10 cellular contexts compared by ENCODE assay signal in the genomic region with DNA sequence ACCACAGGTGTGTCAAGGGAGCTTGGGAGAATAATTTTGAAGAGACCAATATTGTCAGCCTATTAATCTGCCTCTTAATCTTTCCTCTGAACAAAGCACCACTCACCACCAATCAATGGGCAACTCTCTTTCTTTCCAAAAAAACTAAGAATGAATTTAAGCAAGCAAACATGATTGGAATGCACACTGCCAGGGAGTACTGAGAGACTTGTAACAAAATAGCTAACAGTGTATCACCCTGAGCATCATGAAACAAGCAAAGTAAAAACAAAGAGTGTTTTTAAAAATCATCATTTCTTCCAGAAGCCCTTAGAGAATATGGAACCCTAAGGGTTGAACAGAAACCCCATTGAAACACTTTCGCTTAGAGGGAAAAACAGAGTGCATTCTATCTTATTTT.
DNase-seq lines count a peak whose midpoint lies in the region; FAIRE-seq and TF ChIP-seq lines count a peak whose summit lies in the region.
"Had no signal": no experiment of that assay in that cellular context is flagged by ENCODE, and none has a peak within 500 bp of the region (broad histone marks: within the 10 kb centered on the region; RNA-seq: fewer than 3 reads in every experiment).

No MANE protein-coding gene starts in this region.

- no peak for FAIRE-seq in D721Med (lab: Jason Lieb, UNC)

- H3K4me1 ChIP-seq in adipocyte (ENCODE audit: control insufficient read depth, insufficient read depth, low read length) = peaks cover 19% of the 10 kb centered on the region
- peaks cover 16% of the 10 kb centered on the region for H3K4me1 ChIP-seq in A673 (ENCODE audit: insufficient read depth, low read length, poor library complexity, severe bottlenecking)
- H3K4me1 ChIP-seq: BLaER1 treated with 17β-estradiol and CSF1 and Interleukin-3, amounts not matched to agents 10 nM and 100 nM had no signal

- POLR2A ChIA-PET in A673 (lab: Charles Lee; ENCODE audit: low non-redundant PET) = no interaction called here

- CTCF ChIA-PET in A673 (lab: Charles Lee) = interaction anchor here (0.6 kb wide), 1 partner anchor 806 kb away, joined by 5 read pairs; no protein-coding TSS in a partner anchor

- DNase-seq in EL = peak; percentile 14
- DNase-seq in adipocyte (ENCODE audit: low read depth) = peak; percentile 45
- DNase-seq in fibroblast of the aortic adventitia (ENCODE audit: low read depth) = peak; percentile 35
- DNase-seq in NCI-H524 (lab: John Stamatoyannopoulos, UW) = no peak
- DNase-seq in D721Med (ENCODE audit: insufficient read length, low spot score) = no peak
- no peak for DNase-seq in A673 (ENCODE audit: low spot score)
- DNase-seq in RPMI8226 = no peak
- DNase-seq: H9, NCI-H187 had no signal

- TF ChIP-seq CTCF in fibroblast of the aortic adventitia (IDR thresholded peaks at IDR 0.05; ENCODE audit: insufficient read depth, low read length) = no peak
- no peak for TF ChIP-seq CTCF in D721Med (IDR thresholded peaks at IDR 0.05; ENCODE audit: insufficient read depth, missing control alignments)
- no peak for TF ChIP-seq CTCF in A673 (conservative IDR thresholded peaks at IDR 0.05; ENCODE audit: low read depth, low read length)

- H3K4me3 ChIP-seq in adipocyte (ENCODE audit: low read length) (no peak overlapping the region), fibroblast of the aortic adventitia (ENCODE audit: low read depth, low read length) (no peak overlapping the region), A673 (ENCODE audit: low read depth, low read length, poor library complexity, severe bottlenecking) (no peak overlapping the region)
- H3K4me3 ChIP-seq: BLaER1 treated with 17β-estradiol and CSF1 and Interleukin-3, amounts not matched to agents 10 nM and 100 nM had no signal

- intact Hi-C loops in A673 (cut with micrococcal nuclease; ENCODE audit: unreplicated experiment) = loop anchor here (1.0 to 10.0 kb wide), 6 partner anchors 300 to 1628 kb away; partner anchors contain the start of gene DSEL

- H3K27me3 ChIP-seq in adipocyte (replicated peaks; ENCODE audit: control insufficient read depth, insufficient read depth, low read length) (no peaks in the 10 kb centered on the region), A673 (replicated peaks; ENCODE audit: insufficient read depth, low read depth, low read length, poor library complexity) (no peaks in the 10 kb centered on the region)
- H3K27me3 ChIP-seq: BLaER1 treated with 17β-estradiol and CSF1 and Interleukin-3, amounts not matched to agents 10 nM and 100 nM had no signal

- no TSS peak for BruUV-seq in A673 (replicated peaks; lab: Mats Ljungman, UMichigan)

- no peaks in the 10 kb centered on the region for H3K36me3 ChIP-seq in adipocyte (ENCODE audit: control insufficient read depth, insufficient read depth, low read length, severe bottlenecking)
- no peaks in the 10 kb centered on the region for H3K36me3 ChIP-seq in A673 (ENCODE audit: insufficient read depth, low read length, poor library complexity, severe bottlenecking)
- H3K36me3 ChIP-seq: BLaER1 treated with 17β-estradiol and CSF1 and Interleukin-3, amounts not matched to agents 10 nM and 100 nM had no signal

- H3K9me3 ChIP-seq in adipocyte (ENCODE audit: control insufficient read depth, low read length) (no peaks in the 10 kb centered on the region), A673 (ENCODE audit: low read depth, low read length, poor library complexity, severe bottlenecking) (no peaks in the 10 kb centered on the region)

- no peak overlapping the region for H3K27ac ChIP-seq in A673 (ENCODE audit: low read depth, low read length, poor library complexity, severe bottlenecking)
- H3K27ac ChIP-seq: BLaER1 treated with 17β-estradiol and CSF1 and Interleukin-3, amounts not matched to agents 10 nM and 100 nM had no signal

- peak overlapping the region; percentile 1 for H3K9ac ChIP-seq in adipocyte (ENCODE audit: low read length)
- H3K9ac ChIP-seq: BLaER1 treated with 17β-estradiol and CSF1 and Interleukin-3, amounts not matched to agents 10 nM and 100 nM had no signal

Comparison
In these comparisons a context has a peak if more than half of its experiments do, and no peak if none do; other contexts are left out.
1. DNase-seq: peak in EL (single experiment), adipocyte (single experiment) and fibroblast of the aortic adventitia (single experiment); none in NCI-H524 (0 of 2), D721Med (single experiment), A673 (single experiment) and RPMI8226 (single experiment).